11 cellular contexts compared by ENCODE assay signal in the genomic region with DNA sequence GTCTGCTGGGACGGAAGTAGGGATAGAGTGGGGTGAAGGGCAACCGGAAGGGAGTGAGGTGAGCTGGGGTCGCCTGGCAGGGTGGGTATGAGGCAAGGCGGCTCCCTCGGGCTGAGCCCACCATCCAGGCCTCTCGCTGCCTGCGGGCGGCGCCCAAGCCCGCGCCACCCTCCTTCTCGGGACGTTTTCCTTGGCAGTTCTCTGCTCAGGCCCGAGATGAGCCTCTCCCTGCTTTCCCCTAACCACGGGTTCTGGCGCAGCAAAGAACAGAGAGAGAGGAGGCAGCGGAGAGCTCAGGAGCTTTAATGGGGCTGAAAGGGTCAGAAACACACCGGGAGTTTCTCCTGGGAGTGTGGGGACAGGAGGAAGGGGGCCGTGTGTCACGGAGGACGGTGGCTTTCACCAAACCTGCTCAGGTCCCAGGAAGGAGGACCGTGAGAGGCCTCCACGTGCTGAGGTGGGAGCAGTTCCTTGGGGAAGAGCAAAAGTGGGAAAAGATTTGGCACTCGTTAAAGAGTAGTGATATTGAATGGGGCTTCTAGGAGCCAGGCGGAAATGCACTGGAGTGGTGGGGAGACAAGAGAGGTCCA. TPM values are rescaled to one million over a fixed set of nuclear protein-coding genes. Genes with fewer than 3 reads are reported as not detected.
DNase-seq lines count a peak whose midpoint lies in the region; ATAC-seq and TF ChIP-seq lines count a peak whose summit lies in the region.
"Had no signal": no experiment of that assay in that cellular context is flagged by ENCODE, and none has a peak within 500 bp of the region (broad histone marks: within the 10 kb centered on the region; RNA-seq: fewer than 3 reads in every experiment).

No MANE protein-coding gene starts in this region.

- DNase-seq in stimulated activated CD4-positive, alpha-beta T cell treated with anti-CD3 and anti-CD28 coated beads, Interleukin-15, amount 100 ng/mL, for 24 hours = peak; percentile 30
- no peak for DNase-seq in stimulated activated CD4-positive, alpha-beta T cell treated with anti-CD3 and anti-CD28 coated beads, Interleukin-4, amount 100 ng/mL, for 24 hours
- DNase-seq in OCI-M1 (lab: John Stamatoyannopoulos, UW) (peak; percentile 18), glutamatergic neuron (no peak), kidney tubule cell (ENCODE audit: low spot score) (no peak), mesenteric fat pad (ENCODE audit: low spot score) (no peak)
- DNase-seq: EL had no signal

- TF ChIP-seq CTCF in glutamatergic neuron (IDR thresholded peaks at IDR 0.05; ENCODE audit: partially characterized antibody, unreplicated experiment) = no peak

- H3K27me3 Mint-ChIP-seq in glutamatergic neuron (ENCODE audit: unreplicated experiment) = peaks cover 21% of the 10 kb centered on the region

- H3K4me1 Mint-ChIP-seq in glutamatergic neuron (ENCODE audit: low read depth, unreplicated experiment) = peaks cover 6% of the 10 kb centered on the region

- H3K4me3 Mint-ChIP-seq in glutamatergic neuron (ENCODE audit: unreplicated experiment) = peak overlapping the region; percentile 75

- H3K27ac Mint-ChIP-seq in glutamatergic neuron (ENCODE audit: unreplicated experiment) = no peak overlapping the region

- no peaks in the 10 kb centered on the region for H3K36me3 Mint-ChIP-seq in glutamatergic neuron (ENCODE audit: unreplicated experiment)

- peaks cover 4% of the 10 kb centered on the region for H3K9me3 Mint-ChIP-seq in glutamatergic neuron (ENCODE audit: unreplicated experiment)

- ATAC-seq in HG03135 (IDR thresholded peaks at IDR 0.05; ENCODE audit: unreplicated experiment) = no peak
- no peak for ATAC-seq in GM19467 (IDR thresholded peaks at IDR 0.05; ENCODE audit: unreplicated experiment)

RNA-seq across cellular contexts. Expression of a gene that starts 4.1 kb away (rescaled TPM):
- not detected for total RNA-seq in glutamatergic neuron (ENCODE audit: unreplicated experiment)
- not detected for total RNA-seq in mesenteric fat pad
- total RNA-seq: dermis microvascular lymphatic vessel endothelial cell, uterus had no signal

RNA-seq across cellular contexts. Expression of a gene that starts 12.3 kb away (rescaled TPM):
- total RNA-seq in glutamatergic neuron (ENCODE audit: unreplicated experiment) = 0.49 TPM
- total RNA-seq in mesenteric fat pad = not detected
- total RNA-seq: dermis microvascular lymphatic vessel endothelial cell, uterus had no signal

RNA-seq across cellular contexts. Expression of a gene that starts 21.4 kb away (rescaled TPM):
- 46.1 TPM for total RNA-seq in glutamatergic neuron (ENCODE audit: unreplicated experiment)
- total RNA-seq in mesenteric fat pad = not detected
- total RNA-seq: dermis microvascular lymphatic vessel endothelial cell, uterus had no signal

Comparison
In these comparisons a context has a peak if more than half of its experiments do, and no peak if none do; other contexts are left out.
1. DNase-seq: peak in stimulated activated CD4-positive, alpha-beta T cell treated with anti-CD3 and anti-CD28 coated beads, Interleukin-15, amount 100 ng/mL, for 24 hours (single experiment) and OCI-M1 (single experiment); none in stimulated activated CD4-positive, alpha-beta T cell treated with anti-CD3 and anti-CD28 coated beads, Interleukin-4, amount 100 ng/mL, for 24 hours (single experiment), glutamatergic neuron (single experiment), kidney tubule cell (single experiment) and mesenteric fat pad (single experiment).
2. RNA of a gene that starts 21.4 kb away (total RNA-seq): 46.1 TPM in glutamatergic neuron (single experiment); not detected in mesenteric fat pad (single experiment); every median in the first group is over 10 times any median in the second.